ENCODE assay signal across 1 cellular context in genomic region chr17:2034806-2035548, GRCh38.
TF ChIP-seq lines count a peak whose summit lies in the region.

No MANE protein-coding gene starts in this region.

TF ChIP-seq in neural cell, 6 proteins besides CTCF, POLR2A, EP300 and RAD21 (continued from another document):
- TF ChIP-seq REST (IDR thresholded peaks at IDR 0.05; ENCODE audit: borderline replicate concordance), result no peak
